12 cellular contexts compared by ENCODE assay signal in the genomic region with DNA sequence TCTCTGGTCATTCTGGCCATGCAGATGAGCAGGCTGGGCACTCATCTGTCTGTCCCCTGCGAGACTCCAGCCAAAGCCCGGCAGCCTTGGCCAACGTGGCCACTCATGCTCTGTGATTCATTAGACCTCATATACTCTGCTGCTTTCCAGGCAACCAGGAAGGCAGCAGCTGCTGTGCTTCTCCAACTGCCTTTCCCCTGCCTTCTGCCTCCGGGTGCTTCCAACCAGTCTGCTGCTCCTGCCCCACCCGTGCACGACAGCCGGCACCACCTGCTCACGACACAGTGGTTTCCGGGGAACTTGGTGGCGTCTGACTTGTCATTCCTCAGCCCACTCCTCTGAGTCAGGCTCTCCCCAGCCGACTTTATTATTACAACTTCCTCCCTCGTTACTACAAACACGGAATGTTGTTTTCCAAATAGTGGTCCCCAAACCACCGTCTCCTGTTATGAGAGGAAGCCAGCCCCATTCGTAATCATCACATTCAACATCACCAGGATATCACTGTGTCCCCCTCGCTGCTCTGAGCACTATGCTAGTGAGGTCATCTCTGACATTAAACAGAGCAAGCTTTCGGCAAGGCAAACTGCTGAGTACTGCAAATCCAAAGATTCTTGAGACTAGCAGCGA.
DNase-seq lines count a peak whose midpoint lies in the region; ATAC-seq, FAIRE-seq and TF ChIP-seq lines count a peak whose summit lies in the region.
"Had no signal": no experiment of that assay in that cellular context is flagged by ENCODE, and none has a peak within 500 bp of the region (broad histone marks: within the 10 kb centered on the region; RNA-seq: fewer than 3 reads in every experiment).

No MANE protein-coding gene starts in this region.

- H3K27me3 ChIP-seq in right cardiac atrium (ENCODE audit: control insufficient read depth, insufficient read depth): no peaks in the 10 kb centered on the region
- peaks cover 0 to 3% of the 10 kb centered on the region in 2 experiments; a peak in 1 of 5 replicates for H3K27me3 ChIP-seq in HepG2 (ENCODE audit: control insufficient read depth in 1 of 2, insufficient read depth in 2 of 2, low read length in 2 of 2)

- no peak overlapping the region for H3K27ac ChIP-seq in right cardiac atrium (ENCODE audit: low read length)
- no peak overlapping the region for H3K27ac ChIP-seq in HepG2 (ENCODE audit: extremely low read length, insufficient read depth, low read length)
- H3K27ac ChIP-seq: 22Rv1 had no signal

- peak; percentile 40 for DNase-seq in DMS153 (lab: John Stamatoyannopoulos, UW)
- no peak for DNase-seq in DMS153 treated with DMSO at 0.1 percent for 48 hours (lab: John Stamatoyannopoulos, UW; ENCODE audit: unreplicated experiment)
- peak in 2 of 3 donors; percentile 78 for DNase-seq in right cardiac atrium
- peak; percentile 7 for DNase-seq in stimulated activated CD4-positive, alpha-beta T cell treated with anti-CD3 and anti-CD28 coated beads, Interleukin-2, amount 100 ng/mL, for 48 hours
- DNase-seq in GM10248 (ENCODE audit: extremely low spot score): no peak
- no peak for DNase-seq in HepG2 (ENCODE audit: low spot score)
- DNase-seq: activated effector memory CD4-positive, alpha-beta T cell treated with Interleukin-2 at 50 U/mL for 16 hours; naive B cell; NCI-H1048 had no signal

- TF ChIP-seq CTCF in WI38 (IDR thresholded peaks at IDR 0.05; ENCODE audit: low read depth, low read length) (no peak), GM10248 (IDR thresholded peaks at IDR 0.05; ENCODE audit: control extremely low read depth, extremely low read depth, low read depth, missing control alignments) (no peak), HepG2 (CRISPR knock-in tag; IDR thresholded peaks at IDR 0.05) (no peak)

- H3K4me3 ChIP-seq in WI38 (ENCODE audit: low read depth, low read length): peak overlapping the region; percentile 8
- no peak overlapping the region for H3K4me3 ChIP-seq in right cardiac atrium (ENCODE audit: low read length)
- H3K4me3 ChIP-seq in HepG2 (replicated peaks in 1 of 3; ENCODE audit: insufficient read depth in 1 of 3, low read depth in 2 of 3, low read length in 3 of 3): no peak overlapping the region

- no peak overlapping the region for H3K9ac ChIP-seq in HepG2 (ENCODE audit: insufficient read depth, low read depth, low read length)

- peak; percentile 61 to 87 for ATAC-seq in right cardiac atrium
- no peak for ATAC-seq in HepG2
- ATAC-seq in GM21526 (IDR thresholded peaks at IDR 0.05; ENCODE audit: low FRiP score, unreplicated experiment): no peak

- H4K20me1 ChIP-seq in HepG2 (ENCODE audit: insufficient read depth, low read length): no peaks in the 10 kb centered on the region

- no peaks in the 10 kb centered on the region for H3K79me2 ChIP-seq in HepG2 (ENCODE audit: insufficient read depth, low read length)

- H3K4me2 ChIP-seq in HepG2 (ENCODE audit: low read depth, low read length): no peak overlapping the region

- BruUV-seq in HepG2 (replicated peaks; lab: Mats Ljungman, UMichigan): no TSS peak

- H3K9me3 ChIP-seq in right cardiac atrium (ENCODE audit: control insufficient read depth, low read length): no peaks in the 10 kb centered on the region
- H3K9me3 ChIP-seq in HepG2 (ENCODE audit: low read length): no peaks in the 10 kb centered on the region

- CTCF ChIA-PET in GM10248 (lab: Yijun Ruan, JAX) (no interaction called here), HepG2 (lab: Yijun Ruan, JAX; ENCODE audit: low intra/inter-chr PET ratio, low total read pairs) (no interaction called here)

- no peak for FAIRE-seq in HepG2 (lab: Jason Lieb, UNC)

- in situ Hi-C loops in HepG2 (cut with HindIII; ENCODE audit: extremely low pct_ligation_motif_present, low pct_unique_long_range_greater_than_20kb): no loop called here

- POLR2A ChIA-PET in GM10248 (lab: Yijun Ruan, JAX) (no interaction called here), HepG2 (lab: Yijun Ruan, JAX) (no interaction called here)

- no peak for TF ChIP-seq RAD21 in HepG2 (CRISPR knock-in tag; IDR thresholded peaks at IDR 0.05)

- H2AFZ ChIP-seq in HepG2 (ENCODE audit: low read length): no peak overlapping the region

- no peaks in the 10 kb centered on the region for H3K4me1 ChIP-seq in right cardiac atrium (ENCODE audit: control insufficient read depth, insufficient read depth, low read length)
- no peaks in the 10 kb centered on the region for H3K4me1 ChIP-seq in HepG2 (ENCODE audit: insufficient read depth, low read length)

- WGBS in right cardiac atrium: 24% methylated on average over 18 of the region's 18 CpGs
- 17% methylated on average over 18 of the region's 18 CpGs for WGBS in HepG2 (ENCODE audit: low lambda C conversion rate)

- no peak for TF ChIP-seq EP300 in HepG2 (IDR thresholded peaks at IDR 0.05; ENCODE audit: low read depth in 2 of 2, low read length in 2 of 2)
- TF ChIP-seq EP300 in HepG2 (CRISPR knock-in tag; IDR thresholded peaks at IDR 0.05; ENCODE audit: borderline replicate concordance): no peak

- intact Hi-C loops in right cardiac atrium (cut with DNase I) (no loop called here), HepG2 (cut with micrococcal nuclease; ENCODE audit: unreplicated experiment) (no loop called here)

- H3K36me3 ChIP-seq in HepG2 (replicated peaks in 1 of 2; ENCODE audit: control insufficient read depth in 1 of 2, insufficient read depth in 2 of 2, low read length in 2 of 2): no peaks in the 10 kb centered on the region

- TF ChIP-seq POLR2A in HepG2 (IDR thresholded peaks at IDR 0.05; ENCODE audit: insufficient read depth in 1 of 2, low read depth in 2 of 2, low read length in 2 of 2): no peak

TF ChIP-seq in HepG2, 621 proteins besides CTCF, POLR2A, EP300 and RAD21:
- no peak for TF ChIP-seq ZNF549 (CRISPR knock-in tag; IDR thresholded peaks at IDR 0.05)
- no peak for TF ChIP-seq RAD51 (IDR thresholded peaks at IDR 0.05; ENCODE audit: borderline replicate concordance)

Comparison
In these comparisons a context has a peak if more than half of its experiments do, and no peak if none do; other contexts are left out.
1. DNase-seq: peak in DMS153 (single experiment), right cardiac atrium (2 of 3) and stimulated activated CD4-positive, alpha-beta T cell treated with anti-CD3 and anti-CD28 coated beads, Interleukin-2, amount 100 ng/mL, for 48 hours (2 of 2); none in DMS153 treated with DMSO at 0.1 percent for 48 hours (single experiment), GM10248 (single experiment) and HepG2 (single experiment).
2. ATAC-seq: peak in right cardiac atrium (2 of 2); none in HepG2 (single experiment) and GM21526 (single experiment).